16 cellular contexts compared by ENCODE assay signal in the genomic region with DNA sequence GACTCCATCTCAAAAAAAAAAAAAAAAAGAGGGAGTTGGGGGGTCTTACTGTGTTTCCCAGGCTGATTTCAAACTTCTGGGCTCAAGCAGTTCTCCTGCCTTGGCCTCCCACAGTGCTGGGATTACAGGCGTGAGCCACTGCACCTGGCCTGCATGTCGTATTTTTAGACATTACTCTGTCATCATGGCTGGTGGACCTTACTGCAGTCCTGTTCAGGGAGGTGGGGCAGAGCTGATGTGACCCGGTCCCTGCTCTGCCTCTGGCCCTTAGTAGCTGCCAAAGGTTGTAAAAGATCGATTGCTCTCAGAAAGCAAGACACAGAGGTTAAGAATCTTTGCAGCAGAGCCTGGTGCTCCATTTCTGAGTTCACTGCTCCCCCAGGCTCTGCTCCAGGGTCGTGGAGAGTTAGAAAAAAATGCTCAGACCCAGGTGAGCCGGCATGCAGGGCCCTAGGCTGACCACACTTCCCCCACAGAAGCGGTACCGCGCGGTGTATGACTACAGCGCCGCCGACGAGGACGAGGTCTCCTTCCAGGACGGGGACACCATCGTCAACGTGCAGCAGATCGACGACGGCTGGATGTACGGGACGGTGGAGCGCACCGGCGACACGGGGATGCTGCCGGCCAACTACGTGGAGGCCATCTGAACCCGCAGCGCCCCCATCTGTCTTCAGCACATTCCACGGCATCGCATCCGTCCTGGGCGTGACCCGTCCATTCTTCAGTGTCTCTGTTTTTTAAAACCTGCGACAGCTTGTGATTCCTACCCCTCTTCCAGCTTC. TPM values are rescaled to one million over a fixed set of nuclear protein-coding genes. Genes with fewer than 3 reads are reported as not detected.
DNase-seq lines count a peak whose midpoint lies in the region; ATAC-seq and TF ChIP-seq lines count a peak whose summit lies in the region.
"Had no signal": no experiment of that assay in that cellular context is flagged by ENCODE, and none has a peak within 500 bp of the region (broad histone marks: within the 10 kb centered on the region; RNA-seq: fewer than 3 reads in every experiment).

No MANE protein-coding gene starts in this region.

- H3K9me3 Mint-ChIP-seq in activated T-helper 1 cell treated with anti-CD3 and anti-CD28 coated beads, Interleukin-12 subunit alpha, Interleukin-12 subunit beta, Interleukin-2, Interleukin-4 antibody, amounts not matched to agents 30 ng/mL and 10 ng/mL and 1 ng/mL, durations not matched to agents 14 hours and 24 hours and 36 hours: no peaks in the 10 kb centered on the region
- H3K9me3 Mint-ChIP-seq: naive thymus-derived CD4-positive, alpha-beta T cell had no signal

- H3K36me3 ChIP-seq in gastrocnemius medialis: peaks cover 0 to 26% of the 10 kb centered on the region in 2 donors

- no peak for TF ChIP-seq POLR2A in gastrocnemius medialis (IDR thresholded peaks at IDR 0.05)

- no peaks in the 10 kb centered on the region for H3K9me3 ChIP-seq in T-helper 17 cell (ENCODE audit: control insufficient read depth, low read length, poor library complexity, severe bottlenecking)
- H3K9me3 ChIP-seq in gastrocnemius medialis: no peaks in the 10 kb centered on the region
- H3K9me3 ChIP-seq: thoracic aorta had no signal

- no peak overlapping the region for H3K4me3 Mint-ChIP-seq in T-helper 17 cell
- no peak overlapping the region for H3K4me3 Mint-ChIP-seq in activated T-helper 1 cell treated with anti-CD3 and anti-CD28 coated beads, Interleukin-12 subunit alpha, Interleukin-12 subunit beta, Interleukin-2, Interleukin-4 antibody, amounts not matched to agents 30 ng/mL and 10 ng/mL and 1 ng/mL, durations not matched to agents 14 hours and 24 hours and 36 hours
- H3K4me3 Mint-ChIP-seq: naive thymus-derived CD4-positive, alpha-beta T cell had no signal

- no peaks in the 10 kb centered on the region for H3K27me3 ChIP-seq in gastrocnemius medialis

- in situ Hi-C loops in gastrocnemius medialis (cut with MboI; ENCODE audit: low sequenced_read_pairs in 4 of 4): no loop called here

- peaks cover 20 to 39% of the 10 kb centered on the region in 2 donors for H3K4me1 ChIP-seq in gastrocnemius medialis

- intact Hi-C loops in gastrocnemius medialis (cut with DNase I; ENCODE audit: low total_unique reads): no loop called here
- intact Hi-C loops in activated T-helper 1 cell treated with anti-CD3 and anti-CD28 coated beads, Interleukin-12 subunit alpha, Interleukin-12 subunit beta, Interleukin-2, Interleukin-4 antibody, amounts not matched to agents 30 ng/mL and 10 ng/mL and 1 ng/mL, durations not matched to agents 14 hours and 24 hours and 36 hours (cut with micrococcal nuclease): no loop called here

- H3K27ac ChIP-seq in gastrocnemius medialis: peak overlapping the region in 3 of 4 donors; percentile 42 to 75 (median 65)

- H3K4me1 Mint-ChIP-seq in T-helper 17 cell: peaks cover 30% of the 10 kb centered on the region
- H3K4me1 Mint-ChIP-seq in activated T-helper 1 cell treated with anti-CD3 and anti-CD28 coated beads, Interleukin-12 subunit alpha, Interleukin-12 subunit beta, Interleukin-2, Interleukin-4 antibody, amounts not matched to agents 30 ng/mL and 10 ng/mL and 1 ng/mL, durations not matched to agents 14 hours and 24 hours and 36 hours (ENCODE audit: low read depth): no peaks in the 10 kb centered on the region

- DNase-seq in activated CD8-positive, alpha-beta memory T cell treated with anti-CD3 and anti-CD28 coated beads for 24 hours: peak; percentile 50
- no peak for DNase-seq in activated CD8-positive, alpha-beta memory T cell treated with anti-CD3 and anti-CD28 coated beads, Interleukin-2, amount 50 U/mL, for 4 hours
- no peak for DNase-seq in T-helper 17 cell
- peak; percentile 61 for DNase-seq in islet precursor cell
- peak in 1 of 2 donors; percentile 42 for DNase-seq in gastrocnemius medialis
- no peak for DNase-seq in NCI-H2081 treated with DMSO at 0.1 percent for 48 hours (lab: John Stamatoyannopoulos, UW)
- no peak for DNase-seq in activated T-helper 1 cell treated with anti-CD3 and anti-CD28 coated beads, Interleukin-12 subunit alpha, Interleukin-12 subunit beta, Interleukin-2, Interleukin-4 antibody, amounts not matched to agents 30 ng/mL and 10 ng/mL and 1 ng/mL, durations not matched to agents 14 hours and 24 hours and 36 hours (ENCODE audit: low spot score)
- no peak for DNase-seq in NCI-H1105 (lab: John Stamatoyannopoulos, UW)
- DNase-seq: effector CD4-positive, alpha-beta T cell; NCI-H1694; NCI-H524 treated with DMSO at 0.1 percent for 48 hours; small intestine had no signal

- ATAC-seq in T-helper 17 cell (no peak), gastrocnemius medialis (peak in 1 of 2 donors; percentile 40)
- ATAC-seq: naive thymus-derived CD4-positive, alpha-beta T cell had no signal

- peak overlapping the region; percentile 67 for H3K27ac Mint-ChIP-seq in T-helper 17 cell
- H3K27ac Mint-ChIP-seq in activated T-helper 1 cell treated with anti-CD3 and anti-CD28 coated beads, Interleukin-12 subunit alpha, Interleukin-12 subunit beta, Interleukin-2, Interleukin-4 antibody, amounts not matched to agents 30 ng/mL and 10 ng/mL and 1 ng/mL, durations not matched to agents 14 hours and 24 hours and 36 hours: no peak overlapping the region

- H3K27me3 Mint-ChIP-seq in T-helper 17 cell: no peaks in the 10 kb centered on the region
- no peaks in the 10 kb centered on the region for H3K27me3 Mint-ChIP-seq in activated T-helper 1 cell treated with anti-CD3 and anti-CD28 coated beads, Interleukin-12 subunit alpha, Interleukin-12 subunit beta, Interleukin-2, Interleukin-4 antibody, amounts not matched to agents 30 ng/mL and 10 ng/mL and 1 ng/mL, durations not matched to agents 14 hours and 24 hours and 36 hours (ENCODE audit: insufficient read depth)
- H3K27me3 Mint-ChIP-seq: naive thymus-derived CD4-positive, alpha-beta T cell had no signal

- H3K4me3 ChIP-seq in gastrocnemius medialis: no peak overlapping the region
- H3K4me3 ChIP-seq: thoracic aorta had no signal

- no peak for TF ChIP-seq CTCF in gastrocnemius medialis (IDR thresholded peaks at IDR 0.05 in 4 of 5, conservative IDR thresholded peaks at IDR 0.05 in 1 of 5)

- peaks cover 10% of the 10 kb centered on the region for H3K36me3 Mint-ChIP-seq in T-helper 17 cell (ENCODE audit: low read depth)
- H3K36me3 Mint-ChIP-seq in activated T-helper 1 cell treated with anti-CD3 and anti-CD28 coated beads, Interleukin-12 subunit alpha, Interleukin-12 subunit beta, Interleukin-2, Interleukin-4 antibody, amounts not matched to agents 30 ng/mL and 10 ng/mL and 1 ng/mL, durations not matched to agents 14 hours and 24 hours and 36 hours (ENCODE audit: low read depth): peaks cover 29% of the 10 kb centered on the region

RNA-seq across cellular contexts. Expression of gene LASP1, which starts 48.5 kb away (rescaled TPM):
- total RNA-seq in T-helper 17 cell (100 to 1,000 TPM; 106 to 115 TPM), gastrocnemius medialis (10 to 100 TPM; 10.7 to 24.1 (median 20.5) TPM)
- total RNA-seq in activated T-helper 1 cell treated with anti-CD3 and anti-CD28 coated beads, Interleukin-12 subunit alpha, Interleukin-12 subunit beta, Interleukin-2, Interleukin-4 antibody, amounts not matched to agents 30 ng/mL and 10 ng/mL and 1 ng/mL, durations not matched to agents 14 hours and 24 hours and 36 hours: 133 and 135 TPM in 2 replicates

RNA-seq across cellular contexts. Expression of gene FBXO47, which starts 48.9 kb away (rescaled TPM):
- total RNA-seq in T-helper 17 cell: not detected
- not detected for total RNA-seq in gastrocnemius medialis
- total RNA-seq in activated T-helper 1 cell treated with anti-CD3 and anti-CD28 coated beads, Interleukin-12 subunit alpha, Interleukin-12 subunit beta, Interleukin-2, Interleukin-4 antibody, amounts not matched to agents 30 ng/mL and 10 ng/mL and 1 ng/mL, durations not matched to agents 14 hours and 24 hours and 36 hours: 0.08 TPM in 1 of 2 replicates, not detected in the other
- total RNA-seq: A172; aorta; naive thymus-derived CD4-positive, alpha-beta T cell; thoracic aorta had no signal

Comparison
In these comparisons a context has a peak if more than half of its experiments do, and no peak if none do; other contexts are left out.
1. DNase-seq: peak in activated CD8-positive, alpha-beta memory T cell treated with anti-CD3 and anti-CD28 coated beads for 24 hours (single experiment) and islet precursor cell (single experiment); none in activated CD8-positive, alpha-beta memory T cell treated with anti-CD3 and anti-CD28 coated beads, Interleukin-2, amount 50 U/mL, for 4 hours (single experiment), T-helper 17 cell (0 of 3), NCI-H2081 treated with DMSO at 0.1 percent for 48 hours (single experiment), activated T-helper 1 cell treated with anti-CD3 and anti-CD28 coated beads, Interleukin-12 subunit alpha, Interleukin-12 subunit beta, Interleukin-2, Interleukin-4 antibody, amounts not matched to agents 30 ng/mL and 10 ng/mL and 1 ng/mL, durations not matched to agents 14 hours and 24 hours and 36 hours (single experiment) and NCI-H1105 (single experiment).